In the genomic region with DNA sequence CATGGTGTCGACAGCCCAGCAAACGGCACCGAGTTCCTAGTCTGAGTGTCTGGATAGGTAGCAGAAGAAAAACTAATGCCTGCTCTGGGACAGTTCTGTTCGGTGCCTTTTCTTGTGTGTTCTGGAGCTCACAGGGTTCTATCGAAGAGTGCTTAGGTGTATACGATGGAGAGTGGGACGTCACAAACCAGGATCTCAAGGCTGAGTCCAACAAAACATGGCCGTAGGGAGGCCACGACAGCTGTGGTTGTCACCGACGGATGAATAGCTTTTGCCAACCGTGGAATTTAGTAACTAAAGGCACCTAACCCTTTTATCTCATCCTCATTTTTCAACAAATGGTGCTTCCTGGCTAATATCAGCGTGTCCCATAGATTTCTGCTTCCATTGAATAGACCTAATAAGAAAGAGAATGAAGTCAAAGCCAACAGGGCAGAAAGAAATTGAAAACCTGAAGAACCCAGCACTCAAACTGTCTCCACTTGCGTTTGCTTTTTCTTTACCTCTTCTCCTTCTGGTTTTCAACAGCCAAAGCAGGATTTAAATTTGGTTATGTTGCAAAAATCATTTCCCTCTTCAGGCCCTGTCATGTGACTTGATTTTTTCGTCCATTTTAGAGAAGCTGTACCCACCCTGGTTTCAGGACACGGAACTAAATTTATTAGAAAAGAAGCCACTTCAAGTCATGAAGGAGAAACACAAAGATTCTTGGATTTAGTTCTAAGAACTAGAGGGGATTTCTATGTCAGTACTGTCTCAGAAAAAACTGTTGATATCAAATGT, we compare ENCODE assay signal across 1 cellular context.
TF ChIP-seq lines count a peak whose summit lies in the region.

No MANE protein-coding gene starts in this region.

TF ChIP-seq in K562, 482 proteins besides CTCF, POLR2A, EP300 and RAD21 (continued from another document and continues in another):
- TF ChIP-seq, protein P1, sequence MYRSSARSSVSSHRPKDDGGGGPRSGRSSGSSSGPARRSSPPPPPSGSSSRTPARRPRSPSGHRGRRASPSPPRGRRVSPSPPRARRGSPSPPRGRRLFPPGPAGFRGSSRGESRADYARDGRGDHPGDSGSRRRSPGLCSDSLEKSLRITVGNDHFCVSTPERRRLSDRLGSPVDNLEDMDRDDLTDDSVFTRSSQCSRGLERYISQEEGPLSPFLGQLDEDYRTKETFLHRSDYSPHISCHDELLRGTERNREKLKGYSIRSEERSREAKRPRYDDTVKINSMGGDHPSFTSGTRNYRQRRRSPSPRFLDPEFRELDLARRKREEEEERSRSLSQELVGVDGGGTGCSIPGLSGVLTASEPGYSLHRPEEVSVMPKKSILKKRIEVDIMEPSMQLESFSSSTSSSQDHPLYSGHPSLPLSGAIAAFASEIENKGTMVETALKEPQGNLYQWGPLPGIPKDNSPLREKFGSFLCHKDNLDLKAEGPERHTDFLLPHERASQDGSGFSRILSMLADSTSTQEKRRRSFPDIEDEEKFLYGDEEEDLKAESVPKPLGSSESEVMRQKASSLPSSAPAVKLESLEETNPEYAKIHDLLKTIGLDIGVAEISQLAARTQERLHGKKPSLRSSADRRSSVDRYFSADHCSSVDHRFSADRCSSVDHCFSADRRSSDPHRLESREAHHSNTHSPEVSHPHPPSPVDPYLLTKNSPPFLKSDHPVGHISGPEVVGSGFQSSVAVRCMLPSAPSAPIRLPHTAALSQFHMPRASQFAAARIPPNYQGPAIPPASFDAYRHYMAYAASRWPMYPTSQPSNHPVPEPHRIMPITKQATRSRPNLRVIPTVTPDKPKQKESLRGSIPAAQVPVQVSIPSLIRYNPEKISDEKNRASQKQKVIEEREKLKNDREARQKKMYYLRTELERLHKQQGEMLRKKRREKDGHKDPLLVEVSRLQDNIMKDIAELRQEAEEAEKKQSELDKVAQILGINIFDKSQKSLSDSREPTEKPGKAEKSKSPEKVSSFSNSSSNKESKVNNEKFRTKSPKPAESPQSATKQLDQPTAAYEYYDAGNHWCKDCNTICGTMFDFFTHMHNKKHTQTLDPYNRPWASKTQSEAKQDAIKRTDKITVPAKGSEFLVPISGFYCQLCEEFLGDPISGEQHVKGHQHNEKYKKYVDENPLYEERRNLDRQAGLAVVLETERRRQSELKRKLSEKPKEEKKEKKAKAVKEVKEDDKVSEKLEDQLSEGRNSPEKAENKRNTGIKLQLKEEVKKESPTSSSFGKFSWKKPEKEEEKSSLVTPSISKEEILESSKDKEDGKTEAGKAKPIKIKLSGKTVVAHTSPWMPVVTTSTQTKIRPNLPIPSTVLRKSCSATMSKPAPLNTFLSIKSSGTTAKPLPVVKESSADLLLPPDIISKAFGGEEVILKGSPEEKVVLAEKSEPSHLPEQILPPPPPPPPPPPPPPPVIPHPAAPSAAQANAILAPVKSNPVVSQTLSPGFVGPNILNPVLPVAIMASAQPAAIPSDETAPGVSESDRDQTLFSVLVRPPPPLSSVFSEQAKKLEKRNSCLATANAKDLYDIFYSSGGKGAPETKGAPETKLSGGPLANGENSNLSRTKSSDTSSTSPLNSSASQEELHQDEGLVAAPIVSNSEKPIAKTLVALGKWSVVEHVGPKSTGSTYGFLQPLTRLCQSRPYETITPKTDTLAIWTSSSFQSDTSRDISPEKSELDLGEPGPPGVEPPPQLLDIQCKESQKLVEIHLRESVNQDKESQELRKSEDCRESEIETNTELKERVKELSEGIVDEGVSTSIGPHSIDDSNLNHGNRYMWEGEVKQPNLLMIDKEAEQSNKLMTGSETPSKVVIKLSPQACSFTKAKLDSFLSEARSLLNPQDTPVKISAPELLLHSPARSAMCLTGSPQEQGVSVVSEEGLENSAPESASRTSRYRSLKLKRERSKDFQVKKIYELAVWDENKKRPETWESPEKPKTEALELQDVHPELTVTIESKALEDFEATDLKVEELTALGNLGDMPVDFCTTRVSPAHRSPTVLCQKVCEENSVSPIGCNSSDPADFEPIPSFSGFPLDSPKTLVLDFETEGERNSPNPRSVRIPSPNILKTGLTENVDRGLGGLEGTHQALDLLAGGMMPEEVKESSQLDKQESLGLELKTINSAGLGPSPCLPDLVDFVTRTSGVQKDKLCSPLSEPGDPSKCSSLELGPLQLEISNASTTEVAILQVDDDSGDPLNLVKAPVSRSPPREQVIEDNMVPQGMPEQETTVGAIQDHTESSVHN (IDR thresholded peaks at IDR 0.05; ENCODE audit: borderline replicate concordance in 1 of 2, low read depth in 1 of 2) = no peak
- no peak for TF ChIP-seq BRD9 (IDR thresholded peaks at IDR 0.05; ENCODE audit: low read depth, partially characterized antibody)
- no peak for TF ChIP-seq CBX1 (IDR thresholded peaks at IDR 0.05; ENCODE audit: low read depth)
- TF ChIP-seq, protein P2, sequence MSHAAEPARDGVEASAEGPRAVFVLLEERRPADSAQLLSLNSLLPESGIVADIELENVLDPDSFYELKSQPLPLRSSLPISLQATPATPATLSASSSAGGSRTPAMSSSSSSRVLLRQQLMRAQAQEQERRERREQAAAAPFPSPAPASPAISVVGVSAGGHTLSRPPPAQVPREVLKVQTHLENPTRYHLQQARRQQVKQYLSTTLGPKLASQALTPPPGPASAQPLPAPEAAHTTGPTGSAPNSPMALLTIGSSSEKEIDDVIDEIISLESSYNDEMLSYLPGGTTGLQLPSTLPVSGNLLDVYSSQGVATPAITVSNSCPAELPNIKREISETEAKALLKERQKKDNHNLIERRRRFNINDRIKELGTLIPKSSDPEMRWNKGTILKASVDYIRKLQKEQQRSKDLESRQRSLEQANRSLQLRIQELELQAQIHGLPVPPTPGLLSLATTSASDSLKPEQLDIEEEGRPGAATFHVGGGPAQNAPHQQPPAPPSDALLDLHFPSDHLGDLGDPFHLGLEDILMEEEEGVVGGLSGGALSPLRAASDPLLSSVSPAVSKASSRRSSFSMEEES (CRISPR knock-in tag; IDR thresholded peaks at IDR 0.05) = peak; percentile 81
- TF ChIP-seq, protein P3, sequence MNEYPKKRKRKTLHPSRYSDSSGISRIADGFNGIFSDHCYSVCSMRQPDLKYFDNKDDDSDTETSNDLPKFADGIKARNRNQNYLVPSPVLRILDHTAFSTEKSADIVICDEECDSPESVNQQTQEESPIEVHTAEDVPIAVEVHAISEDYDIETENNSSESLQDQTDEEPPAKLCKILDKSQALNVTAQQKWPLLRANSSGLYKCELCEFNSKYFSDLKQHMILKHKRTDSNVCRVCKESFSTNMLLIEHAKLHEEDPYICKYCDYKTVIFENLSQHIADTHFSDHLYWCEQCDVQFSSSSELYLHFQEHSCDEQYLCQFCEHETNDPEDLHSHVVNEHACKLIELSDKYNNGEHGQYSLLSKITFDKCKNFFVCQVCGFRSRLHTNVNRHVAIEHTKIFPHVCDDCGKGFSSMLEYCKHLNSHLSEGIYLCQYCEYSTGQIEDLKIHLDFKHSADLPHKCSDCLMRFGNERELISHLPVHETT (CRISPR knock-in tag; conservative IDR thresholded peaks at IDR 0.05 in 1 of 2, IDR thresholded peaks at IDR 0.05 in 1 of 2) = 0 out of 4 replicates have a peak, but pooled peaks of 1 of the 2 experiments have one; percentile 16
- no peak for TF ChIP-seq ZNF707 (CRISPR knock-in tag; conservative IDR thresholded peaks at IDR 0.05)
- TF ChIP-seq, protein P4, sequence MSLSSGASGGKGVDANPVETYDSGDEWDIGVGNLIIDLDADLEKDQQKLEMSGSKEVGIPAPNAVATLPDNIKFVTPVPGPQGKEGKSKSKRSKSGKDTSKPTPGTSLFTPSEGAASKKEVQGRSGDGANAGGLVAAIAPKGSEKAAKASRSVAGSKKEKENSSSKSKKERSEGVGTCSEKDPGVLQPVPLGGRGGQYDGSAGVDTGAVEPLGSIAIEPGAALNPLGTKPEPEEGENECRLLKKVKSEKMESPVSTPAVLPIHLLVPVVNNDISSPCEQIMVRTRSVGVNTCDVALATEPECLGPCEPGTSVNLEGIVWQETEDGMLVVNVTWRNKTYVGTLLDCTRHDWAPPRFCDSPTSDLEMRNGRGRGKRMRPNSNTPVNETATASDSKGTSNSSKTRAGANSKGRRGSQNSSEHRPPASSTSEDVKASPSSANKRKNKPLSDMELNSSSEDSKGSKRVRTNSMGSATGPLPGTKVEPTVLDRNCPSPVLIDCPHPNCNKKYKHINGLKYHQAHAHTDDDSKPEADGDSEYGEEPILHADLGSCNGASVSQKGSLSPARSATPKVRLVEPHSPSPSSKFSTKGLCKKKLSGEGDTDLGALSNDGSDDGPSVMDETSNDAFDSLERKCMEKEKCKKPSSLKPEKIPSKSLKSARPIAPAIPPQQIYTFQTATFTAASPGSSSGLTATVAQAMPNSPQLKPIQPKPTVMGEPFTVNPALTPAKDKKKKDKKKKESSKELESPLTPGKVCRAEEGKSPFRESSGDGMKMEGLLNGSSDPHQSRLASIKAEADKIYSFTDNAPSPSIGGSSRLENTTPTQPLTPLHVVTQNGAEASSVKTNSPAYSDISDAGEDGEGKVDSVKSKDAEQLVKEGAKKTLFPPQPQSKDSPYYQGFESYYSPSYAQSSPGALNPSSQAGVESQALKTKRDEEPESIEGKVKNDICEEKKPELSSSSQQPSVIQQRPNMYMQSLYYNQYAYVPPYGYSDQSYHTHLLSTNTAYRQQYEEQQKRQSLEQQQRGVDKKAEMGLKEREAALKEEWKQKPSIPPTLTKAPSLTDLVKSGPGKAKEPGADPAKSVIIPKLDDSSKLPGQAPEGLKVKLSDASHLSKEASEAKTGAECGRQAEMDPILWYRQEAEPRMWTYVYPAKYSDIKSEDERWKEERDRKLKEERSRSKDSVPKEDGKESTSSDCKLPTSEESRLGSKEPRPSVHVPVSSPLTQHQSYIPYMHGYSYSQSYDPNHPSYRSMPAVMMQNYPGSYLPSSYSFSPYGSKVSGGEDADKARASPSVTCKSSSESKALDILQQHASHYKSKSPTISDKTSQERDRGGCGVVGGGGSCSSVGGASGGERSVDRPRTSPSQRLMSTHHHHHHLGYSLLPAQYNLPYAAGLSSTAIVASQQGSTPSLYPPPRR (CRISPR knock-in tag; IDR thresholded peaks at IDR 0.05; ENCODE audit: borderline replicate concordance) = peak; percentile 68; the same call in 1 of the 2 replicates
- TF ChIP-seq, protein P5, sequence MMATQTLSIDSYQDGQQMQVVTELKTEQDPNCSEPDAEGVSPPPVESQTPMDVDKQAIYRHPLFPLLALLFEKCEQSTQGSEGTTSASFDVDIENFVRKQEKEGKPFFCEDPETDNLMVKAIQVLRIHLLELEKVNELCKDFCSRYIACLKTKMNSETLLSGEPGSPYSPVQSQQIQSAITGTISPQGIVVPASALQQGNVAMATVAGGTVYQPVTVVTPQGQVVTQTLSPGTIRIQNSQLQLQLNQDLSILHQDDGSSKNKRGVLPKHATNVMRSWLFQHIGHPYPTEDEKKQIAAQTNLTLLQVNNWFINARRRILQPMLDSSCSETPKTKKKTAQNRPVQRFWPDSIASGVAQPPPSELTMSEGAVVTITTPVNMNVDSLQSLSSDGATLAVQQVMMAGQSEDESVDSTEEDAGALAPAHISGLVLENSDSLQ (IDR thresholded peaks at IDR 0.05) = no peak
- TF ChIP-seq, protein P6, sequence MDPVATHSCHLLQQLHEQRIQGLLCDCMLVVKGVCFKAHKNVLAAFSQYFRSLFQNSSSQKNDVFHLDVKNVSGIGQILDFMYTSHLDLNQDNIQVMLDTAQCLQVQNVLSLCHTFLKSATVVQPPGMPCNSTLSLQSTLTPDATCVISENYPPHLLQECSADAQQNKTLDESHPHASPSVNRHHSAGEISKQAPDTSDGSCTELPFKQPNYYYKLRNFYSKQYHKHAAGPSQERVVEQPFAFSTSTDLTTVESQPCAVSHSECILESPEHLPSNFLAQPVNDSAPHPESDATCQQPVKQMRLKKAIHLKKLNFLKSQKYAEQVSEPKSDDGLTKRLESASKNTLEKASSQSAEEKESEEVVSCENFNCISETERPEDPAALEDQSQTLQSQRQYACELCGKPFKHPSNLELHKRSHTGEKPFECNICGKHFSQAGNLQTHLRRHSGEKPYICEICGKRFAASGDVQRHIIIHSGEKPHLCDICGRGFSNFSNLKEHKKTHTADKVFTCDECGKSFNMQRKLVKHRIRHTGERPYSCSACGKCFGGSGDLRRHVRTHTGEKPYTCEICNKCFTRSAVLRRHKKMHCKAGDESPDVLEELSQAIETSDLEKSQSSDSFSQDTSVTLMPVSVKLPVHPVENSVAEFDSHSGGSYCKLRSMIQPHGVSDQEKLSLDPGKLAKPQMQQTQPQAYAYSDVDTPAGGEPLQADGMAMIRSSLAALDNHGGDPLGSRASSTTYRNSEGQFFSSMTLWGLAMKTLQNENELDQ (CRISPR knock-in tag; IDR thresholded peaks at IDR 0.05; ENCODE audit: borderline replicate concordance) = peak; percentile 70; the same call in 1 of the 2 replicates
- TF ChIP-seq, protein P7, sequence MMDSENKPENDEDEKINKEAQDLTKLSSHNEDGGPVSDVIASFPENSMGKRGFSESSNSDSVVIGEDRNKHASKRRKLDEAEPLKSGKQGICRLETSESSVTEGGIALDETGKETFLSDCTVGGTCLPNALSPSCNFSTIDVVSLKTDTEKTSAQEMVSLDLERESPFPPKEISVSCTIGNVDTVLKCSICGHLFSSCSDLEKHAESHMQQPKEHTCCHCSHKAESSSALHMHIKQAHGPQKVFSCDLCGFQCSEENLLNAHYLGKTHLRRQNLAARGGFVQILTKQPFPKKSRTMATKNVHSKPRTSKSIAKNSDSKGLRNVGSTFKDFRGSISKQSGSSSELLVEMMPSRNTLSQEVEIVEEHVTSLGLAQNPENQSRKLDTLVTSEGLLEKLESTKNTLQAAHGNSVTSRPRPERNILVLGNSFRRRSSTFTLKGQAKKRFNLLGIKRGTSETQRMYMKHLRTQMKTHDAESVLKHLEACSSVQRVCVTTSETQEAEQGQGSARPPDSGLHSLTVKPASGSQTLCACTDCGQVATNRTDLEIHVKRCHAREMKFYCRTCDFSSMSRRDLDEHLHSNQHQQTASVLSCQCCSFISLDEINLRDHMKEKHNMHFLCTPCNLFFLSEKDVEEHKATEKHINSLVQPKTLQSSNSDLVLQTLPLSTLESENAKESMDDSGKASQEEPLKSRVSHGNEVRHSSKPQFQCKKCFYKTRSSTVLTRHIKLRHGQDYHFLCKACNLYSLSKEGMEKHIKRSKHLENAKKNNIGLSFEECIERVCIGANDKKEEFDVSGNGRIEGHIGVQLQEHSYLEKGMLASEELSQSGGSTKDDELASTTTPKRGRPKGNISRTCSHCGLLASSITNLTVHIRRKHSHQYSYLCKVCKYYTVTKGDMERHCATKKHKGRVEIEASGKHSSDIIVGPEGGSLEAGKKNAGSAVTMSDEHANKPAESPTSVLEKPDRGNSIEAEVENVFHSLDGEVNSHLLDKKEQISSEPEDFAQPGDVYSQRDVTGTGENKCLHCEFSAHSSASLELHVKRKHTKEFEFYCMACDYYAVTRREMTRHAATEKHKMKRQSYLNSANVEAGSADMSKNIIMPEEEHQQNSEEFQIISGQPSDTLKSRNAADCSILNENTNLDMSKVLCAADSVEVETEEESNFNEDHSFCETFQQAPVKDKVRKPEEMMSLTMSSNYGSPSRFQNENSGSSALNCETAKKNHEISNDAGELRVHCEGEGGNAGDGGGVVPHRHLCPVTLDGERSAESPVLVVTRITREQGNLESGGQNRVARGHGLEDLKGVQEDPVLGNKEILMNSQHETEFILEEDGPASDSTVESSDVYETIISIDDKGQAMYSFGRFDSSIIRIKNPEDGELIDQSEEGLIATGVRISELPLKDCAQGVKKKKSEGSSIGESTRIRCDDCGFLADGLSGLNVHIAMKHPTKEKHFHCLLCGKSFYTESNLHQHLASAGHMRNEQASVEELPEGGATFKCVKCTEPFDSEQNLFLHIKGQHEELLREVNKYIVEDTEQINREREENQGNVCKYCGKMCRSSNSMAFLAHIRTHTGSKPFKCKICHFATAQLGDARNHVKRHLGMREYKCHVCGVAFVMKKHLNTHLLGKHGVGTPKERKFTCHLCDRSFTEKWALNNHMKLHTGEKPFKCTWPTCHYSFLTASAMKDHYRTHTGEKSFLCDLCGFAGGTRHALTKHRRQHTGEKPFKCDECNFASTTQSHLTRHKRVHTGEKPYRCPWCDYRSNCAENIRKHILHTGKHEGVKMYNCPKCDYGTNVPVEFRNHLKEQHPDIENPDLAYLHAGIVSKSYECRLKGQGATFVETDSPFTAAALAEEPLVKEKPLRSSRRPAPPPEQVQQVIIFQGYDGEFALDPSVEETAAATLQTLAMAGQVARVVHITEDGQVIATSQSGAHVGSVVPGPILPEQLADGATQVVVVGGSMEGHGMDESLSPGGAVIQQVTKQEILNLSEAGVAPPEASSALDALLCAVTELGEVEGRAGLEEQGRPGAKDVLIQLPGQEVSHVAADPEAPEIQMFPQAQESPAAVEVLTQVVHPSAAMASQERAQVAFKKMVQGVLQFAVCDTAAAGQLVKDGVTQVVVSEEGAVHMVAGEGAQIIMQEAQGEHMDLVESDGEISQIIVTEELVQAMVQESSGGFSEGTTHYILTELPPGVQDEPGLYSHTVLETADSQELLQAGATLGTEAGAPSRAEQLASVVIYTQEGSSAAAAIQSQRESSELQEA (IDR thresholded peaks at IDR 0.05; ENCODE audit: low read depth) = no peak
